In genomic region chr13:29140277-29140676, GRCh38 we compare ENCODE assay signal across 14 cellular contexts.
A peak's percentile ranks its signal among the peaks of the same experiment; 100 is the strongest.
DNase-seq lines count a peak whose midpoint lies in the region; ATAC-seq and TF ChIP-seq lines count a peak whose summit lies in the region.
"Had no signal": no experiment of that assay in that cellular context is flagged by ENCODE, and none has a peak within 500 bp of the region (broad histone marks: within the 10 kb centered on the region; RNA-seq: fewer than 3 reads in every experiment).

No MANE protein-coding gene starts in this region.

- H3K36me3 ChIP-seq in MG63 = no peaks in the 10 kb centered on the region
- H3K36me3 ChIP-seq in gastroesophageal sphincter = no peaks in the 10 kb centered on the region
- H3K36me3 ChIP-seq in muscle layer of duodenum (ENCODE audit: control insufficient read depth in 1 of 2, insufficient read depth in 2 of 2, low read length in 2 of 2) = no peaks in the 10 kb centered on the region
- H3K36me3 ChIP-seq: tibial nerve had no signal

- WGBS in gastroesophageal sphincter (ENCODE audit: low coverage in 1 of 2), 2 donors = 10 to 11% methylated on average over 4 of the region's 4 CpGs

- TF ChIP-seq EP300 in gastroesophageal sphincter (IDR thresholded peaks at IDR 0.05) = no peak

- TF ChIP-seq CTCF in AG04449 (IDR thresholded peaks at IDR 0.05; ENCODE audit: insufficient read depth, low read length, missing control alignments) = no peak
- TF ChIP-seq CTCF in gastroesophageal sphincter (IDR thresholded peaks at IDR 0.05) = no peak

- H3K4me3 ChIP-seq in AG04449 (ENCODE audit: low read depth, low read length) = no peak overlapping the region
- H3K4me3 ChIP-seq in MG63 = no peak overlapping the region
- H3K4me3 ChIP-seq in gastroesophageal sphincter = peak overlapping the region in 1 of 2 donors; percentile 28
- no peak overlapping the region for H3K4me3 ChIP-seq in muscle layer of duodenum (ENCODE audit: low read depth in 1 of 2, low read length in 2 of 2)
- H3K4me3 ChIP-seq: tibial nerve had no signal

- no peak for TF ChIP-seq POLR2A in gastroesophageal sphincter (IDR thresholded peaks at IDR 0.05)

- H3K4me1 ChIP-seq in gastroesophageal sphincter = peaks cover 0 to 8% (median 6%) of the 10 kb centered on the region in 3 donors
- no peaks in the 10 kb centered on the region for H3K4me1 ChIP-seq in muscle layer of duodenum (ENCODE audit: control insufficient read depth in 1 of 2, insufficient read depth in 2 of 2, low read length in 2 of 2)
- H3K4me1 ChIP-seq: tibial nerve had no signal

- no peaks in the 10 kb centered on the region for H3K27me3 ChIP-seq in MG63
- H3K27me3 ChIP-seq in gastroesophageal sphincter = no peaks in the 10 kb centered on the region
- no peaks in the 10 kb centered on the region for H3K27me3 ChIP-seq in muscle layer of duodenum (ENCODE audit: low read depth, low read length)
- H3K27me3 ChIP-seq: tibial nerve had no signal

- peak; percentile 21 for DNase-seq in AG04449 (ENCODE audit: low read depth, low spot score)
- DNase-seq in MG63 = peak; percentile 41
- no peak for DNase-seq in SIG-M5 (lab: John Stamatoyannopoulos, UW)
- no peak for DNase-seq in NCI-H1105 (lab: John Stamatoyannopoulos, UW)
- DNase-seq: activated CD8-positive, alpha-beta memory T cell treated with anti-CD3 and anti-CD28 coated beads, Interleukin-2, amount 50 U/mL, for 4 hours; activated naive CD8-positive, alpha-beta T cell treated with anti-CD3 and anti-CD28 coated beads, Interleukin-2, amount 10 ng/mL, durations not matched to agents 7 days and 5 days; naive B cell; NCI-H524 had no signal

- CTCF ChIA-PET in AG04449 (lab: Yijun Ruan, JAX) = no interaction called here

- ATAC-seq in gastroesophageal sphincter (peak; percentile 96), GM21360 (IDR thresholded peaks at IDR 0.05; ENCODE audit: unreplicated experiment) (no peak), HG02678 (IDR thresholded peaks at IDR 0.05; ENCODE audit: unreplicated experiment) (no peak)

- H3K27ac ChIP-seq in gastroesophageal sphincter (peak overlapping the region; percentile 68 to 92 (median 79)), muscle layer of duodenum (ENCODE audit: low read length) (peak overlapping the region; percentile 68)
- H3K27ac ChIP-seq: RWPE1, tibial nerve had no signal

- POLR2A ChIA-PET in AG04449 (lab: Yijun Ruan, JAX) = no interaction called here

- H3K9me3 ChIP-seq in MG63 = no peaks in the 10 kb centered on the region; the same call in 1 of the 2 replicates
- H3K9me3 ChIP-seq in gastroesophageal sphincter = peaks cover 0 to 19% (median 0%) of the 10 kb centered on the region in 3 donors
- H3K9me3 ChIP-seq in muscle layer of duodenum (ENCODE audit: control insufficient read depth in 1 of 2, low read length in 2 of 2) = peaks cover 0 to 12% of the 10 kb centered on the region in 2 donors

Comparison
In these comparisons a context has a peak if more than half of its experiments do, and no peak if none do; other contexts are left out.
1. DNase-seq: peak in AG04449 (single experiment) and MG63 (single experiment); none in SIG-M5 (single experiment) and NCI-H1105 (single experiment).